Comparison of ENCODE assay signal across 22 cellular contexts in the genomic region with DNA sequence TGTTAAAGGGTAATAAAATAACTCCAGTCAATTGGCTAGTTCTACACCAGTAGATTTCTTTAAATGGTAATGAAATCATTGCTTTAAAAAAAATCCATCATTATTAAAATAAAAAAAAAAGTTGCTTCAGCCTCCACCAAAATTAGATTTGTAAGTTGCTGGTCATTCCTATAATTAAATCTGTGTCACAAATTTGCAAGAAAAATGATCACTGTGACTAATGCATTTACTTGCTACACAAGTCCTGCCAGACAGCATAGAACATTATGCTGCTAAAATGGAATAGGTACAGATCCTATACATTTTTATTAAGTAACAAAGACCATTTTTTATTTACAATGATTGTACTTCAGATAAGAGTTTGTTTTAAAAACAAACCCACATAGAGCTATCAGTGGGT.
"Had no signal": no experiment of that assay in that cellular context is flagged by ENCODE, and none has a peak within 500 bp of the region (broad histone marks: within the 10 kb centered on the region; RNA-seq: fewer than 3 reads in every experiment).

No MANE protein-coding gene starts in this region.

- DNase-seq: cortex of kidney; dorsolateral prefrontal cortex; effector memory CD4-positive, alpha-beta T cell; esophagus squamous epithelium; heart left ventricle; hippocampal formation; left colon; left ventricle myocardium superior; mesendoderm; natural killer cell; posterior cingulate gyrus; sigmoid colon; stimulated activated CD4-positive, alpha-beta T cell treated with anti-CD3 and anti-CD28 coated beads, Interleukin-1b, Interleukin-23, amount 100 ng/mL, for 48 hours; stimulated activated CD4-positive, alpha-beta T cell treated with anti-CD3 and anti-CD28 coated beads, Interleukin-4, amount 100 ng/mL, for 24 hours; tibial artery; upper lobe of left lung; uterus had no signal

- H3K4me1 ChIP-seq: sigmoid colon, upper lobe of left lung, uterus had no signal

- H3K9me3 Mint-ChIP-seq: natural killer cell; neural crest cell; stimulated activated memory B cell treated with anti-CD40 and anti-IgM and Interleukin-4, amounts not matched to agents 10 μg/mL and 1 μg/mL and 100 μg/mL, for 72 hours; stimulated activated naive CD8-positive, alpha-beta T cell treated with anti-CD3 and anti-CD28 coated beads, Interleukin-15, Interleukin-2, amounts not matched to agents 100 ng/mL and 50 ng/mL, for 24 hours had no signal

- H3K4me3 Mint-ChIP-seq: natural killer cell; neural crest cell; stimulated activated memory B cell treated with anti-CD40 and anti-IgM and Interleukin-4, amounts not matched to agents 10 μg/mL and 1 μg/mL and 100 μg/mL, for 72 hours; stimulated activated naive CD8-positive, alpha-beta T cell treated with anti-CD3 and anti-CD28 coated beads, Interleukin-15, Interleukin-2, amounts not matched to agents 100 ng/mL and 50 ng/mL, for 24 hours had no signal

- H3K27ac ChIP-seq: dorsolateral prefrontal cortex, esophagus squamous epithelium, heart left ventricle, right atrium auricular region, sigmoid colon, tibial artery, upper lobe of left lung, uterus had no signal

- H3K27me3 ChIP-seq: dorsolateral prefrontal cortex, esophagus squamous epithelium, heart left ventricle, right atrium auricular region, sigmoid colon, tibial artery, upper lobe of left lung, uterus had no signal

- H3K27me3 Mint-ChIP-seq: stimulated activated memory B cell treated with anti-CD40 and anti-IgM and Interleukin-4, amounts not matched to agents 10 μg/mL and 1 μg/mL and 100 μg/mL, for 72 hours; stimulated activated naive CD8-positive, alpha-beta T cell treated with anti-CD3 and anti-CD28 coated beads, Interleukin-15, Interleukin-2, amounts not matched to agents 100 ng/mL and 50 ng/mL, for 24 hours had no signal

- H3K36me3 Mint-ChIP-seq: natural killer cell had no signal

- H3K4me3 ChIP-seq: dorsolateral prefrontal cortex, esophagus squamous epithelium, heart left ventricle, lung, right atrium auricular region, sigmoid colon, tibial artery, upper lobe of left lung, uterus had no signal

- ATAC-seq: heart left ventricle; left colon; left ventricle myocardium superior; natural killer cell; stimulated activated memory B cell treated with anti-CD40 and anti-IgM and Interleukin-4, amounts not matched to agents 10 μg/mL and 1 μg/mL and 100 μg/mL, for 72 hours had no signal

- H3K4me1 Mint-ChIP-seq: natural killer cell; stimulated activated memory B cell treated with anti-CD40 and anti-IgM and Interleukin-4, amounts not matched to agents 10 μg/mL and 1 μg/mL and 100 μg/mL, for 72 hours had no signal

- H3K27ac Mint-ChIP-seq: natural killer cell; stimulated activated memory B cell treated with anti-CD40 and anti-IgM and Interleukin-4, amounts not matched to agents 10 μg/mL and 1 μg/mL and 100 μg/mL, for 72 hours; stimulated activated naive CD8-positive, alpha-beta T cell treated with anti-CD3 and anti-CD28 coated beads, Interleukin-15, Interleukin-2, amounts not matched to agents 100 ng/mL and 50 ng/mL, for 24 hours had no signal

- H3K36me3 ChIP-seq: esophagus squamous epithelium, heart left ventricle, right atrium auricular region, sigmoid colon, tibial artery, upper lobe of left lung, uterus had no signal

- H3K9me3 ChIP-seq: esophagus squamous epithelium, heart left ventricle, right atrium auricular region, sigmoid colon, tibial artery, upper lobe of left lung, uterus had no signal
